8 cellular contexts compared by ENCODE assay signal in the genomic region with DNA sequence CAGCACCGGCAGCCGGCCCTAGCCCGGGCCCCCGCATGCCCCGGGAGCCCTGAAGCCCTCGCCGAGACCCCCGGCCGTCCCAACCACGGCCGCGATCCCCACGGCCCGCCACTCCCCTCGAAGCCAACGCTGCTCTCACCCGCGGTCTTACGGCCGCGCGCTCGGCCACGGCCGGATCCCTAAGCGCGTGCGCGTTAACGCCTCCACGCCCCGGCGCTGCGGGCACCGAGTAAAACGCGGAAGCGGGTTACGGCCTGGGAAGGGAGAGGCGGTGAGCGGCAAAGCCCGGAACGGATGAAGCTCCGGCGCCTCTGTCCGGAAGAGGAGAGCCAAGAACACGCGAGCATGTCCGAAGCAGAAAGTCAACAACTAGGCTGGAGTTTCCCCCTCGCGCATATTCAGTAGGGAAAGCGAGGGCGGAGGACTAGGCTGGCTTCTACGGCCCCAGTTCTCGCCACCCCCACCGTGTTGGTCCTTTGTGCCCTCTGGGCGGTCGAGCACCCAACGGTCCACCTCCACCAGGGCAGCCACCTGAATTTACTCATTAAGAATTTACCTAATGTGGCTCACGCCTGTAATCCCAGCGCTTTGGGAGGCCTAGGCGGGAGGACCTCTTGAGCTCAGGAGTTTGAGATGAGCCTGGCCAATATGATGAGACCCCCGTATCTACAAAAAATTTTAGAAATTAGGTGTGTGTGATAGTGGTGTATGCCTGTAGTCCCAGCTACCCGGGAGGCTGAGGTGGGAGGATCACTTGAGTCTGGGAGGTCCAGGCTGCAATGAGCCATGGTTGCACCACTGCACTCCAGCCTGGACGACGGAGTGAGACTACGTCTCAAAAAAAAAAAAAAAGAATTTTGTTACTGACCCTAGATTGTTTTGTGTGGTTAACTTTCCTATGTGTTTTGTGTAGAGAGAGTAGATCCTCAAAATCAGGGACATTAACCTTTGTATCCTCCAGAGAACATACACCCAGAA. TPM values are rescaled to one million over a fixed set of nuclear protein-coding genes. Genes with fewer than 3 reads are reported as not detected.
A peak's percentile ranks its signal among the peaks of the same experiment; 100 is the strongest.
DNase-seq lines count a peak whose midpoint lies in the region; ATAC-seq, FAIRE-seq and TF ChIP-seq lines count a peak whose summit lies in the region.

KANSL3 (minus strand) TSS at position 169 of the 978 bp plus-strand sequence. CDS start 1,177 bp downstream, outside the sequence.

- no peaks in the 10 kb centered on the region for H3K9me3 ChIP-seq in keratinocyte (ENCODE audit: control insufficient read depth, low read depth, low read length)

- peak within 1 kb of the TSS; percentile 66 to 97 (median 81) for H3K4me3 ChIP-seq in keratinocyte (ENCODE audit: control insufficient read depth in 2 of 3, extremely low read depth in 1 of 3, insufficient read depth in 2 of 3, low read depth in 1 of 3, low read length in 3 of 3)

- H3K79me2 ChIP-seq in keratinocyte (ENCODE audit: control insufficient read depth, insufficient read depth, low read length): peaks cover 36% of the 10 kb centered on the region

- TF ChIP-seq CTCF in keratinocyte (optimal IDR thresholded peaks at IDR 0.05 in 1 of 3, IDR thresholded peaks at IDR 0.05 in 1 of 3, conservative IDR thresholded peaks at IDR 0.05 in 1 of 3; ENCODE audit: extremely low read depth in 1 of 3, insufficient read depth in 2 of 3, low read length in 3 of 3): no peak

- FAIRE-seq in keratinocyte (lab: Jason Lieb, UNC): no peak

- dilution Hi-C loops in keratinocyte (cut with MboI; ENCODE audit: extremely low pct_ligation_motif_present, low sequenced_read_pairs): no loop called here

- peaks cover 17% of the 10 kb centered on the region for H3K4me1 ChIP-seq in keratinocyte (ENCODE audit: control insufficient read depth, extremely low read depth, insufficient read depth, low read length)

- peak within 1 kb of the TSS; percentile 83 for H3K27ac ChIP-seq in keratinocyte (ENCODE audit: control insufficient read depth, insufficient read depth, low read length)

- DNase-seq in AG08396 (ENCODE audit: low spot score) (peak; percentile 93), NCI-H460 (ENCODE audit: extremely low read depth, low read depth) (peak; percentile 88), cerebellar nuclear complex (lab: John Stamatoyannopoulos, UW) (peak; percentile 24 to 73), keratinocyte (ENCODE audit: low read depth, low spot score) (peak; percentile 23)
- DNase-seq in activated CD4-positive, CD25-positive, alpha-beta regulatory T cell treated with anti-CD3 and anti-CD28 coated beads, Interleukin-2, amount 50 U/mL, for 72 hours: peak; percentile 94
- DNase-seq in stimulated activated CD4-positive, alpha-beta T cell treated with anti-CD3 and anti-CD28 coated beads, Interleukin-15, amount 100 ng/mL, for 1 hour (ENCODE audit: low read depth in 1 of 2, low spot score in 1 of 2): peak; percentile 80 to 84

- H3K9me1 ChIP-seq in keratinocyte (ENCODE audit: control insufficient read depth, extremely low read depth, insufficient read depth, low read length): peaks cover 2% of the 10 kb centered on the region

- H4K20me1 ChIP-seq in keratinocyte (ENCODE audit: control insufficient read depth, extremely low read depth, insufficient read depth, low read length): no peaks in the 10 kb centered on the region

- H3K27me3 ChIP-seq in keratinocyte (ENCODE audit: control insufficient read depth, extremely low read depth, insufficient read depth, low read length): no peaks in the 10 kb centered on the region

- ATAC-seq in GM19025 (IDR thresholded peaks at IDR 0.05; ENCODE audit: low read depth, unreplicated experiment) (peak; percentile 68), HG03342 (IDR thresholded peaks at IDR 0.05; ENCODE audit: unreplicated experiment) (peak; percentile 71)

- peak within 1 kb of the TSS; percentile 93 for H3K9ac ChIP-seq in keratinocyte (ENCODE audit: control insufficient read depth, extremely low read depth, insufficient read depth, low read length)

- peaks cover 6 to 7% of the 10 kb centered on the region in 2 experiments for H3K36me3 ChIP-seq in keratinocyte (ENCODE audit: control insufficient read depth in 2 of 2, extremely low read depth in 1 of 2, insufficient read depth in 2 of 2, low read length in 2 of 2)

- peak within 1 kb of the TSS; percentile 88 for H3K4me2 ChIP-seq in keratinocyte (ENCODE audit: control insufficient read depth, extremely low read depth, insufficient read depth, low read depth, low read length)

- H2AFZ ChIP-seq in keratinocyte (ENCODE audit: control insufficient read depth, low read length): peak within 1 kb of the TSS; percentile 98

RNA-seq across cellular contexts. Expression of gene KANSL3, which starts in this region (rescaled TPM):
- 25.1 and 30.5 TPM in 2 replicates for total RNA-seq in NCI-H460 (2014; rRNA removed; shearing (Covaris generic))
- polyA plus RNA-seq in NCI-H460 (2014; cell fraction: nucleus; rRNA removed): 43.0 and 56.7 TPM in 2 replicates
- 11.4 to 13.6 TPM (median 12.9 TPM) in 3 replicates for polyA plus RNA-seq in keratinocyte
- polyA plus RNA-seq in keratinocyte (2011; ENCODE audit: low read depth): 9.1 TPM
- polyA plus RNA-seq in keratinocyte (2011; cell fraction: cytosol; rRNA removed): 10.9 and 11.1 TPM in 2 replicates
- polyA plus RNA-seq in keratinocyte (2011; cell fraction: nucleus; rRNA removed): 31.5 and 39.9 TPM in 2 replicates
- 12.8 and 17.0 TPM in 2 replicates for polyA plus RNA-seq in keratinocyte (2012; ENCODE audit: low replicate concordance)
- 31.6 to 90.8 TPM (median 38.6 TPM) in 3 replicates for polyA minus RNA-seq in keratinocyte
- polyA minus RNA-seq in keratinocyte (2011; cell fraction: cytosol; rRNA and poly(A)+ RNA removed): 13.6 TPM
- polyA minus RNA-seq in keratinocyte (2011; cell fraction: nucleus; rRNA and poly(A)+ RNA removed): 26.0 and 37.9 TPM in 2 replicates

Comparison
In these comparisons a context has a peak if more than half of its experiments do, and no peak if none do; other contexts are left out.
1. Peak in every context shown above with its lines: DNase-seq, ATAC-seq, H3K4me3 ChIP-seq and H3K27ac ChIP-seq.
2. DNase-seq: peak in every context shown above with its lines; median percentile 94 in activated CD4-positive, CD25-positive, alpha-beta regulatory T cell treated with anti-CD3 and anti-CD28 coated beads, Interleukin-2, amount 50 U/mL, for 72 hours; 93 in AG08396; 88 in NCI-H460; 82 in stimulated activated CD4-positive, alpha-beta T cell treated with anti-CD3 and anti-CD28 coated beads, Interleukin-15, amount 100 ng/mL, for 1 hour; 48 in cerebellar nuclear complex; 23 in keratinocyte.